ENCODE assay signal across 2 cellular contexts in the genomic region with DNA sequence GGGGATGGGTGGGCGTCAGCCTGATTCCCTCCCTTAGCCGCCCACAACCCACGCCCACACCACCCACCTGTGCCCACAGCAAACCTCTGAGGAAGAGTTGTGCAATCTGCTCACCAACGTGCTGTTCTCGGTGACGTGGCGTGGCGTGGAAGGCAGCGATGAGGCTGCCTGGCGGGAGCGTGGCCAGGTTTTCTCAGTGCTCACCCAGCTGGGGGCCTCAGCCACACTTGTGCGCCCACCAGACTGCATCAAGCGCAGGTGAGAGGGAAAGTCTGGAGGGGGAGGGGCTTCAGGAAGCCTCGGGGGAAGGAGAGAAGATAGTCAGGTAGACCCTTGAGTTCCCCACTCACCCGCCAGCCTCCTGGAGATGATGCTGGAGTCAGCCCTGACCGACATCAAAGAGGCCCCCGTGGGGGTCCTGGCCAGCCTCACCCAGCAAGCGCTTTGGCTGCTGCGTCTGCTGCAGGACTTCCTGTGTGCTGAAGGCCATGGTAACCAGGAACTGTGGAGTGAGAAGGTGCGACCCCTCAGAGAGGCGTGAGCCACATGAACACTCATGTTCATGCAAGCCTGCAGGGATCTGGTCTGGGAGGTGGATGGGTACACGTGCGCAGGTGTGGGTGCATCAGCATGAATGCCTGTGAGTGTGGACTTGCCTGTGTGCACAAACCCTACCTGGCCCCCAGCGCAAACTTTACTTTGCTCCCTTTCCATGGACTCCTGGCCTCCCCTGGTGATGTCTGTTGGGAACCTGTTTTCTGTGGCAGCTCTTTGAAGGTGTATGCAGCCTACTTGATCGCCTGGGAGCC.
TF ChIP-seq lines count a peak whose summit lies in the region.

No MANE protein-coding gene starts in this region.

TF ChIP-seq in SK-N-SH, 30 proteins besides CTCF, POLR2A, EP300 and RAD21:
- TF ChIP-seq MXI1 (IDR thresholded peaks at IDR 0.05; ENCODE audit: low read depth, low read length) (no peak), CHD2 (IDR thresholded peaks at IDR 0.05; ENCODE audit: low read length, partially characterized antibody) (no peak), GATA2 (CRISPR knock-in tag; IDR thresholded peaks at IDR 0.05) (no peak), GABPA (IDR thresholded peaks at IDR 0.05; ENCODE audit: low read depth) (no peak), FOXJ3 (CRISPR knock-in tag; IDR thresholded peaks at IDR 0.05) (no peak), ELF1 (IDR thresholded peaks at IDR 0.05) (no peak), EZH2phosphoT487 (IDR thresholded peaks at IDR 0.05; ENCODE audit: borderline replicate concordance, low read depth) (no peak), JUND (IDR thresholded peaks at IDR 0.05) (no peak), SMC3 (IDR thresholded peaks at IDR 0.05; ENCODE audit: low read depth, low read length) (no peak), POLR2AphosphoS5 (IDR thresholded peaks at IDR 0.05; ENCODE audit: low read depth, low read length) (no peak)
- TF ChIP-seq, protein P1, sequence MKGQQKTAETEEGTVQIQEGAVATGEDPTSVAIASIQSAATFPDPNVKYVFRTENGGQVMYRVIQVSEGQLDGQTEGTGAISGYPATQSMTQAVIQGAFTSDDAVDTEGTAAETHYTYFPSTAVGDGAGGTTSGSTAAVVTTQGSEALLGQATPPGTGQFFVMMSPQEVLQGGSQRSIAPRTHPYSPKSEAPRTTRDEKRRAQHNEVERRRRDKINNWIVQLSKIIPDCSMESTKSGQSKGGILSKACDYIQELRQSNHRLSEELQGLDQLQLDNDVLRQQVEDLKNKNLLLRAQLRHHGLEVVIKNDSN (IDR thresholded peaks at IDR 0.05; ENCODE audit: borderline replicate concordance, low read depth) = no peak
- TF ChIP-seq, protein P2, sequence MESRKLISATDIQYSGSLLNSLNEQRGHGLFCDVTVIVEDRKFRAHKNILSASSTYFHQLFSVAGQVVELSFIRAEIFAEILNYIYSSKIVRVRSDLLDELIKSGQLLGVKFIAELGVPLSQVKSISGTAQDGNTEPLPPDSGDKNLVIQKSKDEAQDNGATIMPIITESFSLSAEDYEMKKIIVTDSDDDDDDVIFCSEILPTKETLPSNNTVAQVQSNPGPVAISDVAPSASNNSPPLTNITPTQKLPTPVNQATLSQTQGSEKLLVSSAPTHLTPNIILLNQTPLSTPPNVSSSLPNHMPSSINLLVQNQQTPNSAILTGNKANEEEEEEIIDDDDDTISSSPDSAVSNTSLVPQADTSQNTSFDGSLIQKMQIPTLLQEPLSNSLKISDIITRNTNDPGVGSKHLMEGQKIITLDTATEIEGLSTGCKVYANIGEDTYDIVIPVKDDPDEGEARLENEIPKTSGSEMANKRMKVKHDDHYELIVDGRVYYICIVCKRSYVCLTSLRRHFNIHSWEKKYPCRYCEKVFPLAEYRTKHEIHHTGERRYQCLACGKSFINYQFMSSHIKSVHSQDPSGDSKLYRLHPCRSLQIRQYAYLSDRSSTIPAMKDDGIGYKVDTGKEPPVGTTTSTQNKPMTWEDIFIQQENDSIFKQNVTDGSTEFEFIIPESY (IDR thresholded peaks at IDR 0.05; ENCODE audit: borderline replicate concordance, low read depth) = no peak
- TF ChIP-seq, protein P3, sequence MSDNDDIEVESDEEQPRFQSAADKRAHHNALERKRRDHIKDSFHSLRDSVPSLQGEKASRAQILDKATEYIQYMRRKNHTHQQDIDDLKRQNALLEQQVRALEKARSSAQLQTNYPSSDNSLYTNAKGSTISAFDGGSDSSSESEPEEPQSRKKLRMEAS (IDR thresholded peaks at IDR 0.05; ENCODE audit: low read depth) = no peak

TF ChIP-seq in SK-N-SH treated with all-trans-retinoic acid at 6 μM for 48 hours, 23 proteins besides CTCF, POLR2A, EP300 and RAD21:
- TF ChIP-seq, protein P4, sequence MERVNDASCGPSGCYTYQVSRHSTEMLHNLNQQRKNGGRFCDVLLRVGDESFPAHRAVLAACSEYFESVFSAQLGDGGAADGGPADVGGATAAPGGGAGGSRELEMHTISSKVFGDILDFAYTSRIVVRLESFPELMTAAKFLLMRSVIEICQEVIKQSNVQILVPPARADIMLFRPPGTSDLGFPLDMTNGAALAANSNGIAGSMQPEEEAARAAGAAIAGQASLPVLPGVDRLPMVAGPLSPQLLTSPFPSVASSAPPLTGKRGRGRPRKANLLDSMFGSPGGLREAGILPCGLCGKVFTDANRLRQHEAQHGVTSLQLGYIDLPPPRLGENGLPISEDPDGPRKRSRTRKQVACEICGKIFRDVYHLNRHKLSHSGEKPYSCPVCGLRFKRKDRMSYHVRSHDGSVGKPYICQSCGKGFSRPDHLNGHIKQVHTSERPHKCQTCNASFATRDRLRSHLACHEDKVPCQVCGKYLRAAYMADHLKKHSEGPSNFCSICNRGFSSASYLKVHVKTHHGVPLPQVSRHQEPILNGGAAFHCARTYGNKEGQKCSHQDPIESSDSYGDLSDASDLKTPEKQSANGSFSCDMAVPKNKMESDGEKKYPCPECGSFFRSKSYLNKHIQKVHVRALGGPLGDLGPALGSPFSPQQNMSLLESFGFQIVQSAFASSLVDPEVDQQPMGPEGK (CRISPR knock-in tag; IDR thresholded peaks at IDR 0.05; ENCODE audit: borderline replicate concordance) = no peak
- TF ChIP-seq PPARA (CRISPR knock-in tag; IDR thresholded peaks at IDR 0.05; ENCODE audit: borderline replicate concordance) (no peak), TCF4 (CRISPR knock-in tag; IDR thresholded peaks at IDR 0.05; ENCODE audit: borderline replicate concordance) (no peak), GLIS3 (CRISPR knock-in tag; IDR thresholded peaks at IDR 0.05) (no peak), ARNTL (CRISPR knock-in tag; IDR thresholded peaks at IDR 0.05; ENCODE audit: borderline replicate concordance, low read depth) (no peak), OSR1 (CRISPR knock-in tag; IDR thresholded peaks at IDR 0.05) (no peak)
- TF ChIP-seq, protein P5, sequence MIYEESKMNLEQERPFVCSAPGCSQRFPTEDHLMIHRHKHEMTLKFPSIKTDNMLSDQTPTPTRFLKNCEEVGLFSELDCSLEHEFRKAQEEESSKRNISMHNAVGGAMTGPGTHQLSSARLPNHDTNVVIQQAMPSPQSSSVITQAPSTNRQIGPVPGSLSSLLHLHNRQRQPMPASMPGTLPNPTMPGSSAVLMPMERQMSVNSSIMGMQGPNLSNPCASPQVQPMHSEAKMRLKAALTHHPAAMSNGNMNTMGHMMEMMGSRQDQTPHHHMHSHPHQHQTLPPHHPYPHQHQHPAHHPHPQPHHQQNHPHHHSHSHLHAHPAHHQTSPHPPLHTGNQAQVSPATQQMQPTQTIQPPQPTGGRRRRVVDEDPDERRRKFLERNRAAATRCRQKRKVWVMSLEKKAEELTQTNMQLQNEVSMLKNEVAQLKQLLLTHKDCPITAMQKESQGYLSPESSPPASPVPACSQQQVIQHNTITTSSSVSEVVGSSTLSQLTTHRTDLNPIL (CRISPR knock-in tag; IDR thresholded peaks at IDR 0.05; ENCODE audit: low read depth) = no peak
- TF ChIP-seq, protein P6, sequence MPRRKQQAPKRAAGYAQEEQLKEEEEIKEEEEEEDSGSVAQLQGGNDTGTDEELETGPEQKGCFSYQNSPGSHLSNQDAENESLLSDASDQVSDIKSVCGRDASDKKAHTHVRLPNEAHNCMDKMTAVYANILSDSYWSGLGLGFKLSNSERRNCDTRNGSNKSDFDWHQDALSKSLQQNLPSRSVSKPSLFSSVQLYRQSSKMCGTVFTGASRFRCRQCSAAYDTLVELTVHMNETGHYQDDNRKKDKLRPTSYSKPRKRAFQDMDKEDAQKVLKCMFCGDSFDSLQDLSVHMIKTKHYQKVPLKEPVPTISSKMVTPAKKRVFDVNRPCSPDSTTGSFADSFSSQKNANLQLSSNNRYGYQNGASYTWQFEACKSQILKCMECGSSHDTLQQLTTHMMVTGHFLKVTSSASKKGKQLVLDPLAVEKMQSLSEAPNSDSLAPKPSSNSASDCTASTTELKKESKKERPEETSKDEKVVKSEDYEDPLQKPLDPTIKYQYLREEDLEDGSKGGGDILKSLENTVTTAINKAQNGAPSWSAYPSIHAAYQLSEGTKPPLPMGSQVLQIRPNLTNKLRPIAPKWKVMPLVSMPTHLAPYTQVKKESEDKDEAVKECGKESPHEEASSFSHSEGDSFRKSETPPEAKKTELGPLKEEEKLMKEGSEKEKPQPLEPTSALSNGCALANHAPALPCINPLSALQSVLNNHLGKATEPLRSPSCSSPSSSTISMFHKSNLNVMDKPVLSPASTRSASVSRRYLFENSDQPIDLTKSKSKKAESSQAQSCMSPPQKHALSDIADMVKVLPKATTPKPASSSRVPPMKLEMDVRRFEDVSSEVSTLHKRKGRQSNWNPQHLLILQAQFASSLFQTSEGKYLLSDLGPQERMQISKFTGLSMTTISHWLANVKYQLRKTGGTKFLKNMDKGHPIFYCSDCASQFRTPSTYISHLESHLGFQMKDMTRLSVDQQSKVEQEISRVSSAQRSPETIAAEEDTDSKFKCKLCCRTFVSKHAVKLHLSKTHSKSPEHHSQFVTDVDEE (CRISPR knock-in tag; IDR thresholded peaks at IDR 0.05) = no peak
